Comparison of ENCODE assay signal across 29 cellular contexts in the genomic region with DNA sequence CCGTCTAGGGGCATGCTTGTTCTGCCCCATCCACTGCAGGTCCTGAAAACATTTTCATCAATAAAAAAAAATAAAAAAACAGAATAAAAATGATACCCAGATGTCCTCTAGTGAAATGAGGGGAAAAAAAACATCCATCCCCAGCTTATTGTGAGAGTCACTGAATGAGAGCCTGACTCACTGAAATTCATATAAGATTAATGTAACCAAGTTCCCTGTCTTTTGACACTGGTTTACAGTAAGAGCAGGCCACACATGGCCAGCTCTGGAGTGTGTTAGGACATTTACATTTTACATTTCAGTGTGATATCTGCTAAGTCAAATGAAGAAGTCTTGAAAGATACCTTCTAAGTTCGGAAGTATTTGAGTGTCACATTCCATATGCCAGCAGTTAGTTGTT. TPM values are rescaled to one million over a fixed set of nuclear protein-coding genes. Genes with fewer than 3 reads are reported as not detected.
"Had no signal": no experiment of that assay in that cellular context is flagged by ENCODE, and none has a peak within 500 bp of the region (broad histone marks: within the 10 kb centered on the region; RNA-seq: fewer than 3 reads in every experiment).

No MANE protein-coding gene starts in this region.

- H3K27ac ChIP-seq: KMS-11, Peyer's patch, RWPE1, SJSA1 had no signal

- H3K27me3 ChIP-seq: MG63, Peyer's patch, SJSA1 had no signal

- H3K4me1 Mint-ChIP-seq: brain had no signal

- FAIRE-seq: astrocyte had no signal

- H3K36me3 ChIP-seq: MG63, Peyer's patch, SJSA1 had no signal

- H3K36me3 Mint-ChIP-seq: activated CD8-positive, alpha-beta memory T cell treated with anti-CD3 and anti-CD28 coated beads, Interleukin-2, amount 10 ng/mL, durations not matched to agents 7 days and 5 days; brain had no signal

- DNase-seq: activated CD4-positive, alpha-beta T cell treated with anti-CD3 and anti-CD28 coated beads for 4 hours; activated CD4-positive, alpha-beta T cell treated with anti-CD3 and anti-CD28 coated beads, Interleukin-2, amount 50 U/mL, for 48 hours; activated CD8-positive, alpha-beta memory T cell treated with anti-CD3 and anti-CD28 coated beads, Interleukin-2, amount 10 ng/mL, durations not matched to agents 7 days and 5 days; activated effector memory CD4-positive, alpha-beta T cell treated with Interleukin-2 at 50 U/mL for 16 hours; activated naive CD4-positive, alpha-beta T cell; activated naive CD8-positive, alpha-beta T cell treated with anti-CD3 and anti-CD28 coated beads, Interleukin-2, amount 50 U/mL, for 24 hours; activated T-cell treated with anti-CD3 and anti-CD28 coated beads, Interleukin-2, amount 50 U/mL, for 24 hours; amygdala; MG63; NCI-H1105 treated with DMSO at 0.1 percent for 48 hours; NCI-H1436 treated with DMSO at 0.1 percent for 48 hours; NCI-H187; NCI-H2081; NCI-H510A treated with DMSO at 0.1 percent for 48 hours; NCI-H69; NK-92 treated with Interleukin-12 subunit alpha and Interleukin-12 subunit beta, amount 100 ng/mL, for 24 hours; Peyer's patch; SHP77; SW 1271 had no signal

- ATAC-seq: activated CD4-positive, CD25-positive, alpha-beta regulatory T cell treated with anti-CD3 and anti-CD28 coated beads, Interleukin-2, amount 50 U/mL, for 24 hours; activated CD8-positive, alpha-beta memory T cell treated with anti-CD3 and anti-CD28 coated beads, Interleukin-2, amount 10 ng/mL, durations not matched to agents 7 days and 5 days; activated naive CD4-positive, alpha-beta T cell treated with anti-CD3 and anti-CD28 coated beads, Interleukin-2, amount 50 U/mL, for 72 hours; activated naive CD8-positive, alpha-beta T cell treated with anti-CD3 and anti-CD28 coated beads, Interleukin-2, amount 50 U/mL, for 24 hours; SK-N-SH treated with all-trans-retinoic acid at 6 μM for 48 hours had no signal

- H3K4me1 ChIP-seq: Peyer's patch, SJSA1 had no signal

- H3K9ac ChIP-seq: KMS-11 had no signal

- H3K4me3 Mint-ChIP-seq: activated CD8-positive, alpha-beta memory T cell treated with anti-CD3 and anti-CD28 coated beads, Interleukin-2, amount 10 ng/mL, durations not matched to agents 7 days and 5 days; activated naive CD8-positive, alpha-beta T cell treated with anti-CD3 and anti-CD28 coated beads, Interleukin-2, amount 50 U/mL, for 24 hours; activated T-cell treated with anti-CD3 and anti-CD28 coated beads, Interleukin-2, amount 50 U/mL, for 24 hours; activated T-helper 1 cell treated with anti-CD3 and anti-CD28 coated beads, Interleukin-12 subunit alpha, Interleukin-12 subunit beta, Interleukin-2, Interleukin-4 antibody, amounts not matched to agents 30 ng/mL and 10 ng/mL and 1 ng/mL, durations not matched to agents 14 hours and 24 hours and 36 hours; brain; T-helper 1 cell treated with Interleukin-12 subunit alpha and Interleukin-12 subunit beta and Interleukin-4 antibody, amounts not matched to agents 30 μg/mL and 1 μg/mL, for 36 hours had no signal

- H3K9me3 Mint-ChIP-seq: activated T-cell treated with anti-CD3 and anti-CD28 coated beads, Interleukin-2, amount 50 U/mL, for 24 hours had no signal

- H3K27me3 Mint-ChIP-seq: brain had no signal

- H3K9me3 ChIP-seq: MG63, Peyer's patch, SJSA1 had no signal

- H3K27ac Mint-ChIP-seq: activated CD8-positive, alpha-beta memory T cell treated with anti-CD3 and anti-CD28 coated beads, Interleukin-2, amount 10 ng/mL, durations not matched to agents 7 days and 5 days; activated naive CD4-positive, alpha-beta T cell treated with anti-CD3 and anti-CD28 coated beads, Interleukin-2, amount 50 U/mL, for 72 hours; activated naive CD8-positive, alpha-beta T cell treated with anti-CD3 and anti-CD28 coated beads, Interleukin-2, amount 50 U/mL, for 24 hours; activated T-cell treated with anti-CD3 and anti-CD28 coated beads, Interleukin-2, amount 50 U/mL, for 24 hours; activated T-helper 1 cell treated with anti-CD3 and anti-CD28 coated beads, Interleukin-12 subunit alpha, Interleukin-12 subunit beta, Interleukin-2, Interleukin-4 antibody, amounts not matched to agents 30 ng/mL and 10 ng/mL and 1 ng/mL, durations not matched to agents 14 hours and 24 hours and 36 hours; T-helper 1 cell treated with Interleukin-12 subunit alpha and Interleukin-12 subunit beta and Interleukin-4 antibody, amounts not matched to agents 30 μg/mL and 1 μg/mL, for 36 hours had no signal

- H3K4me2 ChIP-seq: KMS-11 had no signal

- H3K4me3 ChIP-seq: MG63, Peyer's patch, SJSA1 had no signal

RNA-seq across cellular contexts. Expression of a gene that starts 21.1 kb away (rescaled TPM):
- total RNA-seq: SJSA1 had no signal

RNA-seq across cellular contexts. Expression of a gene that starts 23.1 kb away (rescaled TPM):
- total RNA-seq: SJSA1 had no signal
